18 cellular contexts compared by ENCODE assay signal in the genomic region with DNA sequence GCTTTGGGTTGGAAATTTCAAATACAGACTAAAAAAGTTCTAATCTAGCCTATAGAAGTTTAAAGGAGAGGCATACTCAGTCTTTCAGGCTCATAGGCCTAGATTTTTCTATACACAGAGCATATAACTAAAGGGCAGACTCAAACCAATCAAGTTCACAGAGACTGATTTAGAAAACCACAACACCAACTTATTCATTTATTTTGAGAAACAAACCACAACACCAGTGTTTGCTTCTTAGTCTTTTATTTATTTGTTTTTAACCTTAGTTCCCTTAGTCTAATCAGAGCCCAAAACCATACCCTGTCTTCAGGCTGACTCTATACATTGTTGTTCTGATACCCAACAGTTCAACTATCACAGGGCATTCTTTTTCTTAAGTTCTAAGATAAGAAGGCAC.
DNase-seq lines count a peak whose midpoint lies in the region; ATAC-seq, FAIRE-seq and TF ChIP-seq lines count a peak whose summit lies in the region.
"Had no signal": no experiment of that assay in that cellular context is flagged by ENCODE, and none has a peak within 500 bp of the region (broad histone marks: within the 10 kb centered on the region; RNA-seq: fewer than 3 reads in every experiment).

No MANE protein-coding gene starts in this region.

- H3K18ac ChIP-seq in H1 (ENCODE audit: extremely low read depth, low read length) = no peak overlapping the region

- no peaks in the 10 kb centered on the region for H3K79me1 ChIP-seq in H1 (ENCODE audit: low read depth, low read length)

- H3K36me3 ChIP-seq in H1 (ENCODE audit: control insufficient read depth in 2 of 4, insufficient read depth in 4 of 4, low read length in 3 of 4) = no peaks in the 10 kb centered on the region; a peak in 2 of 8 replicates

- H3K27me3 ChIP-seq in H1 (replicated peaks in 1 of 4; ENCODE audit: control insufficient read depth in 3 of 4, extremely low read depth in 1 of 4, insufficient read depth in 3 of 4, low read length in 3 of 4) = no peaks in the 10 kb centered on the region

- no peak overlapping the region for H3K4me3 ChIP-seq in H1 (ENCODE audit: extremely low read depth in 1 of 4, insufficient read depth in 2 of 4, low read depth in 3 of 4, low read length in 4 of 4)
- H3K4me3 ChIP-seq: A549 had no signal

- peaks cover 57% of the 10 kb centered on the region for H3K36me3 Mint-ChIP-seq in activated CD8-positive, alpha-beta memory T cell treated with anti-CD3 and anti-CD28 coated beads, Interleukin-2, amount 10 ng/mL, durations not matched to agents 7 days and 5 days
- H3K36me3 Mint-ChIP-seq in activated T-helper 17 cell treated with anti-CD3 and anti-CD28 coated beads, Interleukin-2, amount 50 U/mL, for 72 hours (ENCODE audit: low read depth) = peaks cover 98% of the 10 kb centered on the region
- peaks cover 74% of the 10 kb centered on the region for H3K36me3 Mint-ChIP-seq in stimulated activated effector memory CD8-positive, alpha-beta T cell treated with anti-CD3 and anti-CD28 coated beads, Interleukin-12 subunit alpha, Interleukin-12 subunit beta, amount 100 ng/mL, for 72 hours

- no peaks in the 10 kb centered on the region for H4K20me1 ChIP-seq in H1 (replicated peaks in 1 of 2; ENCODE audit: control insufficient read depth in 1 of 2, insufficient read depth in 2 of 2, low read length in 2 of 2)

- H2AK5ac ChIP-seq in H1 (ENCODE audit: low read depth, low read length) = no peak overlapping the region

- H3K9me3 ChIP-seq in H1 (ENCODE audit: insufficient read depth in 2 of 2, low read depth in 1 of 2, low read length in 1 of 2) = no peaks in the 10 kb centered on the region
- H3K9me3 ChIP-seq: A549 had no signal

- H4K91ac ChIP-seq in H1 (replicated peaks; ENCODE audit: insufficient read length, low read length) = no peak overlapping the region

- TF ChIP-seq EP300 in H1 (IDR thresholded peaks at IDR 0.05; ENCODE audit: borderline replicate concordance in 1 of 2, low read depth in 2 of 2, low read length in 2 of 2) = no peak

- TF ChIP-seq CTCF in H1 (IDR thresholded peaks at IDR 0.05; ENCODE audit: control extremely low read depth in 1 of 3, insufficient read depth in 1 of 3, low read depth in 1 of 3, low read length in 3 of 3) = no peak

- CTCF ChIA-PET in activated CD8-positive, alpha-beta memory T cell treated with anti-CD3 and anti-CD28 coated beads, Interleukin-2, amount 10 ng/mL, durations not matched to agents 7 days and 5 days (lab: Charles Lee) = no interaction called here
- CTCF ChIA-PET in H1 (lab: Charles Lee; ENCODE audit: partially characterized antibody) = no interaction called here

- POLR2A ChIA-PET in H1 (lab: Charles Lee; ENCODE audit: partially characterized antibody) = no interaction called here

- H3K14ac ChIP-seq in H1 (ENCODE audit: insufficient read length) = no peak overlapping the region

- FAIRE-seq in H1 (lab: Jason Lieb, UNC) = peak; percentile 50
- FAIRE-seq: A549, GM12892 had no signal

- no peak overlapping the region for H3K4me3 Mint-ChIP-seq in activated CD8-positive, alpha-beta memory T cell treated with anti-CD3 and anti-CD28 coated beads, Interleukin-2, amount 10 ng/mL, durations not matched to agents 7 days and 5 days
- H3K4me3 Mint-ChIP-seq in activated T-helper 17 cell treated with anti-CD3 and anti-CD28 coated beads, Interleukin-2, amount 50 U/mL, for 72 hours = no peak overlapping the region
- H3K4me3 Mint-ChIP-seq in stimulated activated effector memory CD8-positive, alpha-beta T cell treated with anti-CD3 and anti-CD28 coated beads, Interleukin-12 subunit alpha, Interleukin-12 subunit beta, amount 100 ng/mL, for 72 hours = no peak overlapping the region
- H3K4me3 Mint-ChIP-seq: CD8-positive, alpha-beta T cell; H9 had no signal

- no peak overlapping the region for H2BK20ac ChIP-seq in H1 (ENCODE audit: low read length)

- no peak overlapping the region for H3K27ac ChIP-seq in H1 (ENCODE audit: low read depth, low read length)
- H3K27ac ChIP-seq: 22Rv1, A549 had no signal

- peak; percentile 36 for ATAC-seq in activated CD8-positive, alpha-beta memory T cell treated with anti-CD3 and anti-CD28 coated beads, Interleukin-2, amount 10 ng/mL, durations not matched to agents 7 days and 5 days
- peak; percentile 24 for ATAC-seq in activated T-helper 17 cell treated with anti-CD3 and anti-CD28 coated beads, Interleukin-2, amount 50 U/mL, for 72 hours (replicated peaks)
- ATAC-seq in stimulated activated effector memory CD8-positive, alpha-beta T cell treated with anti-CD3 and anti-CD28 coated beads, Interleukin-12 subunit alpha, Interleukin-12 subunit beta, amount 100 ng/mL, for 72 hours = peak; percentile 61
- ATAC-seq: A549; CD8-positive, alpha-beta T cell had no signal

- H2BK120ac ChIP-seq in H1 (replicated peaks; ENCODE audit: low read depth, low read length) = no peak overlapping the region

- TF ChIP-seq POLR2A in H1 (IDR thresholded peaks at IDR 0.05; ENCODE audit: control extremely low read depth in 1 of 2, low read depth in 2 of 2, low read length in 2 of 2) = no peak

- H2AFZ ChIP-seq in H1 (ENCODE audit: low read length) = no peak overlapping the region

- no peak overlapping the region for H3K56ac ChIP-seq in H1 (replicated peaks; ENCODE audit: insufficient read length, low read depth, low read length)

- H4K8ac ChIP-seq in H1 (ENCODE audit: extremely low read depth, insufficient read depth, low read length) = no peak overlapping the region

- H3K4ac ChIP-seq in H1 (replicated peaks; ENCODE audit: insufficient read length, low read depth, low read length) = no peak overlapping the region

- H3K27ac Mint-ChIP-seq in activated CD8-positive, alpha-beta memory T cell treated with anti-CD3 and anti-CD28 coated beads, Interleukin-2, amount 10 ng/mL, durations not matched to agents 7 days and 5 days = peak overlapping the region; percentile 45
- no peak overlapping the region for H3K27ac Mint-ChIP-seq in activated T-helper 17 cell treated with anti-CD3 and anti-CD28 coated beads, Interleukin-2, amount 50 U/mL, for 72 hours
- H3K27ac Mint-ChIP-seq in stimulated activated effector memory CD8-positive, alpha-beta T cell treated with anti-CD3 and anti-CD28 coated beads, Interleukin-12 subunit alpha, Interleukin-12 subunit beta, amount 100 ng/mL, for 72 hours = peak overlapping the region; percentile 1
- H3K27ac Mint-ChIP-seq: CD8-positive, alpha-beta T cell; H9 had no signal

- no peaks in the 10 kb centered on the region for H3K9me3 Mint-ChIP-seq in activated CD8-positive, alpha-beta memory T cell treated with anti-CD3 and anti-CD28 coated beads, Interleukin-2, amount 10 ng/mL, durations not matched to agents 7 days and 5 days (ENCODE audit: low read depth)
- no peaks in the 10 kb centered on the region for H3K9me3 Mint-ChIP-seq in activated T-helper 17 cell treated with anti-CD3 and anti-CD28 coated beads, Interleukin-2, amount 50 U/mL, for 72 hours
- H3K9me3 Mint-ChIP-seq in stimulated activated effector memory CD8-positive, alpha-beta T cell treated with anti-CD3 and anti-CD28 coated beads, Interleukin-12 subunit alpha, Interleukin-12 subunit beta, amount 100 ng/mL, for 72 hours = no peaks in the 10 kb centered on the region
- H3K9me3 Mint-ChIP-seq: CD8-positive, alpha-beta T cell; H9 had no signal

- no peaks in the 10 kb centered on the region for H3K23me2 ChIP-seq in H1 (ENCODE audit: low read depth, low read length)

- H3K4me1 ChIP-seq in H1 (replicated peaks in 1 of 4; ENCODE audit: control insufficient read depth in 3 of 4, insufficient read depth in 4 of 4, low read length in 3 of 4) = no peaks in the 10 kb centered on the region
- H3K4me1 ChIP-seq: A549 had no signal

- H2BK12ac ChIP-seq in H1 (ENCODE audit: low read depth, low read length) = no peak overlapping the region

- H3K23ac ChIP-seq in H1 (ENCODE audit: insufficient read length) = no peak overlapping the region

- TF ChIP-seq RAD21 in H1 (IDR thresholded peaks at IDR 0.05 in 1 of 2, conservative IDR thresholded peaks at IDR 0.05 in 1 of 2; ENCODE audit: low read depth in 2 of 2, low read length in 2 of 2) = no peak

- H3K4me2 ChIP-seq in H1 (ENCODE audit: insufficient read depth in 1 of 2, low read depth in 2 of 2, low read length in 2 of 2) = no peak overlapping the region
- H3K4me2 ChIP-seq: A549 had no signal

- H3K27me3 Mint-ChIP-seq in activated CD8-positive, alpha-beta memory T cell treated with anti-CD3 and anti-CD28 coated beads, Interleukin-2, amount 10 ng/mL, durations not matched to agents 7 days and 5 days = no peaks in the 10 kb centered on the region
- H3K27me3 Mint-ChIP-seq in activated T-helper 17 cell treated with anti-CD3 and anti-CD28 coated beads, Interleukin-2, amount 50 U/mL, for 72 hours = no peaks in the 10 kb centered on the region

- H3K9ac ChIP-seq in H1 (replicated peaks in 1 of 4; ENCODE audit: extremely low read depth in 1 of 4, low read depth in 3 of 4, low read length in 3 of 4) = no peak overlapping the region

- no peak overlapping the region for H2BK5ac ChIP-seq in H1 (ENCODE audit: low read depth, low read length)

- no peak for DNase-seq in activated CD8-positive, alpha-beta memory T cell treated with anti-CD3 and anti-CD28 coated beads, Interleukin-2, amount 10 ng/mL, durations not matched to agents 7 days and 5 days
- no peak for DNase-seq in activated CD8-positive, alpha-beta memory T cell treated with anti-CD3 and anti-CD28 coated beads, Interleukin-2, amount 50 U/mL, for 48 hours
- DNase-seq in H1 (ENCODE audit: low read depth in 1 of 2, low spot score in 2 of 2) (no peak), DMS79 (lab: John Stamatoyannopoulos, UW) (no peak), NCI-H774 (lab: John Stamatoyannopoulos, UW) (no peak)
- no peak for DNase-seq in stimulated activated effector memory CD8-positive, alpha-beta T cell treated with anti-CD3 and anti-CD28 coated beads, Interleukin-12 subunit alpha, Interleukin-12 subunit beta, amount 100 ng/mL, for 72 hours (ENCODE audit: low spot score in 2 of 2)
- no peak for DNase-seq in effector CD4-positive, alpha-beta T cell
- DNase-seq: AML-193; Calu3; CD8-positive, alpha-beta T cell; DND-41; EL; GOT3; H9 had no signal

- no peaks in the 10 kb centered on the region for H3K79me2 ChIP-seq in H1 (ENCODE audit: control insufficient read depth in 1 of 2, insufficient read depth in 2 of 2, low read length in 2 of 2)

- peaks cover 23% of the 10 kb centered on the region for H3K4me1 Mint-ChIP-seq in activated CD8-positive, alpha-beta memory T cell treated with anti-CD3 and anti-CD28 coated beads, Interleukin-2, amount 10 ng/mL, durations not matched to agents 7 days and 5 days
- no peaks in the 10 kb centered on the region for H3K4me1 Mint-ChIP-seq in activated T-helper 17 cell treated with anti-CD3 and anti-CD28 coated beads, Interleukin-2, amount 50 U/mL, for 72 hours
- H3K4me1 Mint-ChIP-seq in stimulated activated effector memory CD8-positive, alpha-beta T cell treated with anti-CD3 and anti-CD28 coated beads, Interleukin-12 subunit alpha, Interleukin-12 subunit beta, amount 100 ng/mL, for 72 hours = no peaks in the 10 kb centered on the region
- H3K4me1 Mint-ChIP-seq: H9 had no signal

- H2BK15ac ChIP-seq in H1 (ENCODE audit: low read length) = no peak overlapping the region

- no peak overlapping the region for H4K5ac ChIP-seq in H1 (ENCODE audit: insufficient read length, low read depth, low read length)
